ENCODE assay signal across 1 cellular context in genomic region chr6:110178626-110179405, GRCh38.
TF ChIP-seq lines count a peak whose summit lies in the region.

No MANE protein-coding gene starts in this region.

TF ChIP-seq in K562, 482 proteins besides CTCF, POLR2A, EP300 and RAD21 (continued from another document and continues in another):
- TF ChIP-seq, protein P1, sequence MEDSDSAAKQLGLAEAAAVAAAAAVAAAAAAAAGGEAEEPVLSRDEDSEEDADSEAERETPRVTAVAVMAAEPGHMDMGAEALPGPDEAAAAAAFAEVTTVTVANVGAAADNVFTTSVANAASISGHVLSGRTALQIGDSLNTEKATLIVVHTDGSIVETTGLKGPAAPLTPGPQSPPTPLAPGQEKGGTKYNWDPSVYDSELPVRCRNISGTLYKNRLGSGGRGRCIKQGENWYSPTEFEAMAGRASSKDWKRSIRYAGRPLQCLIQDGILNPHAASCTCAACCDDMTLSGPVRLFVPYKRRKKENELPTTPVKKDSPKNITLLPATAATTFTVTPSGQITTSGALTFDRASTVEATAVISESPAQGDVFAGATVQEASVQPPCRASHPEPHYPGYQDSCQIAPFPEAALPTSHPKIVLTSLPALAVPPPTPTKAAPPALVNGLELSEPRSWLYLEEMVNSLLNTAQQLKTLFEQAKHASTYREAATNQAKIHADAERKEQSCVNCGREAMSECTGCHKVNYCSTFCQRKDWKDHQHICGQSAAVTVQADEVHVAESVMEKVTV (CRISPR knock-in tag; IDR thresholded peaks at IDR 0.05), result peak; percentile 49; the same call in 1 of the 2 replicates
- TF ChIP-seq ARID1B (IDR thresholded peaks at IDR 0.05), result no peak
- no peak; the same call in 1 of the 2 replicates for TF ChIP-seq ARID3A (IDR thresholded peaks at IDR 0.05; ENCODE audit: borderline replicate concordance, low read depth, low read length)
- no peak for TF ChIP-seq PCBP1 (IDR thresholded peaks at IDR 0.05; ENCODE audit: low read depth, low read length, poor library complexity, severe bottlenecking)
- TF ChIP-seq, protein P2, sequence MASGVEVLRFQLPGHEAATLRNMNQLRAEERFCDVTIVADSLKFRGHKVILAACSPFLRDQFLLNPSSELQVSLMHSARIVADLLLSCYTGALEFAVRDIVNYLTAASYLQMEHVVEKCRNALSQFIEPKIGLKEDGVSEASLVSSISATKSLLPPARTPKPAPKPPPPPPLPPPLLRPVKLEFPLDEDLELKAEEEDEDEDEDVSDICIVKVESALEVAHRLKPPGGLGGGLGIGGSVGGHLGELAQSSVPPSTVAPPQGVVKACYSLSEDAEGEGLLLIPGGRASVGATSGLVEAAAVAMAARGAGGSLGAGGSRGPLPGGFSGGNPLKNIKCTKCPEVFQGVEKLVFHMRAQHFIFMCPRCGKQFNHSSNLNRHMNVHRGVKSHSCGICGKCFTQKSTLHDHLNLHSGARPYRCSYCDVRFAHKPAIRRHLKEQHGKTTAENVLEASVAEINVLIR (CRISPR knock-in tag; IDR thresholded peaks at IDR 0.05), result no peak
- no peak for TF ChIP-seq CHD7 (IDR thresholded peaks at IDR 0.05; ENCODE audit: low read depth, low read length)
- 0 out of 2 replicates have a peak, but pooled peaks have one; percentile 42 for TF ChIP-seq BCOR (IDR thresholded peaks at IDR 0.05)
- TF ChIP-seq, protein P3, sequence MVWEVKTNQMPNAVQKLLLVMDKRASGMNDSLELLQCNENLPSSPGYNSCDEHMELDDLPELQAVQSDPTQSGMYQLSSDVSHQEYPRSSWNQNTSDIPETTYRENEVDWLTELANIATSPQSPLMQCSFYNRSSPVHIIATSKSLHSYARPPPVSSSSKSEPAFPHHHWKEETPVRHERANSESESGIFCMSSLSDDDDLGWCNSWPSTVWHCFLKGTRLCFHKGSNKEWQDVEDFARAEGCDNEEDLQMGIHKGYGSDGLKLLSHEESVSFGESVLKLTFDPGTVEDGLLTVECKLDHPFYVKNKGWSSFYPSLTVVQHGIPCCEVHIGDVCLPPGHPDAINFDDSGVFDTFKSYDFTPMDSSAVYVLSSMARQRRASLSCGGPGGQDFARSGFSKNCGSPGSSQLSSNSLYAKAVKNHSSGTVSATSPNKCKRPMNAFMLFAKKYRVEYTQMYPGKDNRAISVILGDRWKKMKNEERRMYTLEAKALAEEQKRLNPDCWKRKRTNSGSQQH (CRISPR knock-in tag; IDR thresholded peaks at IDR 0.05), result no peak
- TF ChIP-seq SAFB (IDR thresholded peaks at IDR 0.05; ENCODE audit: borderline replicate concordance, low read depth, low read length), result peak; percentile 60; the same call in 1 of the 2 replicates
- no peak for TF ChIP-seq ZHX1 (conservative IDR thresholded peaks at IDR 0.05; ENCODE audit: low read length)
- no peak for TF ChIP-seq MCM7 (IDR thresholded peaks at IDR 0.05)
- TF ChIP-seq ATF7 (IDR thresholded peaks at IDR 0.05), result peak; percentile 21; the same call in 1 of the 2 replicates
- TF ChIP-seq CCAR2 (IDR thresholded peaks at IDR 0.05; ENCODE audit: low read depth, low read length), result no peak
- 0 out of 4 replicates have a peak, but pooled peaks of 1 of the 2 experiments have one; percentile 6 for TF ChIP-seq KDM1A (IDR thresholded peaks at IDR 0.05)
- no peak for TF ChIP-seq ZC3H11A (IDR thresholded peaks at IDR 0.05; ENCODE audit: low read depth, low read length)
- no peak for TF ChIP-seq FUS (optimal IDR thresholded peaks at IDR 0.05; ENCODE audit: low read depth, low read length)
- no peak for TF ChIP-seq SAFB2 (IDR thresholded peaks at IDR 0.05; ENCODE audit: borderline replicate concordance, low read depth, low read length, severe bottlenecking)
- no peak for TF ChIP-seq RB1 (IDR thresholded peaks at IDR 0.05; ENCODE audit: low read depth)
- TF ChIP-seq NFIX (CRISPR knock-in tag; IDR thresholded peaks at IDR 0.05; ENCODE audit: low read depth), result no peak
- no peak for TF ChIP-seq ZNF280B (CRISPR knock-in tag; IDR thresholded peaks at IDR 0.05)
- TF ChIP-seq TEAD4 (IDR thresholded peaks at IDR 0.05; ENCODE audit: low read length), result no peak
- no peak for TF ChIP-seq TEAD4 (CRISPR knock-in tag; IDR thresholded peaks at IDR 0.05; ENCODE audit: borderline replicate concordance)
- no peak for TF ChIP-seq JUNB (CRISPR knock-in tag; conservative IDR thresholded peaks at IDR 0.05)
- TF ChIP-seq, protein P4, sequence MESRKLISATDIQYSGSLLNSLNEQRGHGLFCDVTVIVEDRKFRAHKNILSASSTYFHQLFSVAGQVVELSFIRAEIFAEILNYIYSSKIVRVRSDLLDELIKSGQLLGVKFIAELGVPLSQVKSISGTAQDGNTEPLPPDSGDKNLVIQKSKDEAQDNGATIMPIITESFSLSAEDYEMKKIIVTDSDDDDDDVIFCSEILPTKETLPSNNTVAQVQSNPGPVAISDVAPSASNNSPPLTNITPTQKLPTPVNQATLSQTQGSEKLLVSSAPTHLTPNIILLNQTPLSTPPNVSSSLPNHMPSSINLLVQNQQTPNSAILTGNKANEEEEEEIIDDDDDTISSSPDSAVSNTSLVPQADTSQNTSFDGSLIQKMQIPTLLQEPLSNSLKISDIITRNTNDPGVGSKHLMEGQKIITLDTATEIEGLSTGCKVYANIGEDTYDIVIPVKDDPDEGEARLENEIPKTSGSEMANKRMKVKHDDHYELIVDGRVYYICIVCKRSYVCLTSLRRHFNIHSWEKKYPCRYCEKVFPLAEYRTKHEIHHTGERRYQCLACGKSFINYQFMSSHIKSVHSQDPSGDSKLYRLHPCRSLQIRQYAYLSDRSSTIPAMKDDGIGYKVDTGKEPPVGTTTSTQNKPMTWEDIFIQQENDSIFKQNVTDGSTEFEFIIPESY (CRISPR knock-in tag; IDR thresholded peaks at IDR 0.05), result no peak
- no peak for TF ChIP-seq BRD9 (IDR thresholded peaks at IDR 0.05; ENCODE audit: low read depth, partially characterized antibody)
- no peak for TF ChIP-seq TSC22D4 (tag; IDR thresholded peaks at IDR 0.05)
- TF ChIP-seq ZBTB43 (CRISPR knock-in tag; IDR thresholded peaks at IDR 0.05), result no peak
- TF ChIP-seq ZKSCAN8 (CRISPR knock-in tag; IDR thresholded peaks at IDR 0.05), result no peak
- TF ChIP-seq ZFPM2 (CRISPR knock-in tag; IDR thresholded peaks at IDR 0.05), result no peak
- no peak for TF ChIP-seq SMAD3 (CRISPR knock-in tag; conservative IDR thresholded peaks at IDR 0.05)
- TF ChIP-seq RHOXF2B (CRISPR knock-in tag; conservative IDR thresholded peaks at IDR 0.05), result no peak
